1 cellular context compared by ENCODE assay signal in genomic region chr17:63150994-63151464, GRCh38.
A peak's percentile ranks its signal among the peaks of the same experiment; 100 is the strongest.
TF ChIP-seq lines count a peak whose summit lies in the region.

No MANE protein-coding gene starts in this region.

TF ChIP-seq in HEK293, 187 proteins besides CTCF, POLR2A, EP300 and RAD21 (continued from another document):
- TF ChIP-seq ZSCAN4 (tag by site-specific recombination; IDR thresholded peaks at IDR 0.05) = peak; percentile 71
- peak; percentile 65 for TF ChIP-seq ZNF335 (tag by site-specific recombination; conservative IDR thresholded peaks at IDR 0.05)
- peak; percentile 44; the same call in 1 of the 2 replicates for TF ChIP-seq KLF8 (tag by site-specific recombination; IDR thresholded peaks at IDR 0.05)
- peak; percentile 83 for TF ChIP-seq ZNF366 (tag by site-specific recombination; conservative IDR thresholded peaks at IDR 0.05)
- peak; percentile 56; the same call in 1 of the 2 replicates for TF ChIP-seq PRDM10 (tag by site-specific recombination; IDR thresholded peaks at IDR 0.05)
- TF ChIP-seq AEBP2 (tag by site-specific recombination; IDR thresholded peaks at IDR 0.05; ENCODE audit: borderline replicate concordance) = no peak
- TF ChIP-seq ZFHX2 (tag by site-specific recombination; conservative IDR thresholded peaks at IDR 0.05) = no peak
- TF ChIP-seq PRDM1 (tag by site-specific recombination; IDR thresholded peaks at IDR 0.05) = peak; percentile 99
- TF ChIP-seq ZNF580 (tag by site-specific recombination; IDR thresholded peaks at IDR 0.05) = peak; percentile 48; the same call in 1 of the 2 replicates
- TF ChIP-seq ZNF596 (tag by site-specific recombination; IDR thresholded peaks at IDR 0.05) = peak; percentile 50; the same call in 1 of the 2 replicates
- TF ChIP-seq ZNF391 (tag by site-specific recombination; IDR thresholded peaks at IDR 0.05; ENCODE audit: borderline replicate concordance, low read depth) = peak; percentile 70; the same call in 1 of the 2 replicates
- TF ChIP-seq IKZF3 (tag by site-specific recombination; IDR thresholded peaks at IDR 0.05) = no peak
- TF ChIP-seq ZNF561 (tag by site-specific recombination; IDR thresholded peaks at IDR 0.05; ENCODE audit: borderline replicate concordance) = no peak
- TF ChIP-seq ZNF112 (tag by site-specific recombination; IDR thresholded peaks at IDR 0.05) = no peak
- peak; percentile 24; the same call in 1 of the 2 replicates for TF ChIP-seq FEZF1 (tag by site-specific recombination; IDR thresholded peaks at IDR 0.05)
- TF ChIP-seq ZFP37 (tag by site-specific recombination; IDR thresholded peaks at IDR 0.05) = no peak
- peak; percentile 93 for TF ChIP-seq ZNF362 (tag by site-specific recombination; IDR thresholded peaks at IDR 0.05)
- TF ChIP-seq SCRT1 (tag by site-specific recombination; IDR thresholded peaks at IDR 0.05; ENCODE audit: borderline replicate concordance) = peak; percentile 90
- TF ChIP-seq ZNF350 (tag by site-specific recombination; IDR thresholded peaks at IDR 0.05) = no peak
- no peak for TF ChIP-seq RBAK (tag by site-specific recombination; IDR thresholded peaks at IDR 0.05)
- TF ChIP-seq ZEB2 (tag by site-specific recombination; IDR thresholded peaks at IDR 0.05) = peak; percentile 49; the same call in 1 of the 2 replicates
- no peak for TF ChIP-seq ZNF449 (tag by site-specific recombination; IDR thresholded peaks at IDR 0.05)
- TF ChIP-seq ZNF664 (tag by site-specific recombination; IDR thresholded peaks at IDR 0.05) = peak; percentile 58; the same call in 1 of the 2 replicates
- peak; percentile 93 for TF ChIP-seq SCRT2 (tag by site-specific recombination; IDR thresholded peaks at IDR 0.05)
- peak; percentile 94 for TF ChIP-seq ZBTB17 (tag by site-specific recombination; IDR thresholded peaks at IDR 0.05)
- no peak for TF ChIP-seq ZFP69B (tag by site-specific recombination; IDR thresholded peaks at IDR 0.05)
- TF ChIP-seq YY2 (tag by site-specific recombination; IDR thresholded peaks at IDR 0.05) = no peak
- TF ChIP-seq SALL2 (tag by site-specific recombination; IDR thresholded peaks at IDR 0.05; ENCODE audit: borderline replicate concordance) = no peak
- 0 out of 2 replicates have a peak, but pooled peaks have one; percentile 21 for TF ChIP-seq ZBTB44 (tag by site-specific recombination; IDR thresholded peaks at IDR 0.05)
- peak; percentile 48; the same call in 1 of the 2 replicates for TF ChIP-seq ZNF629 (tag by site-specific recombination; IDR thresholded peaks at IDR 0.05)
- no peak for TF ChIP-seq ZNF155 (tag by site-specific recombination; IDR thresholded peaks at IDR 0.05)
- peak; percentile 90 for TF ChIP-seq ZNF600 (tag by site-specific recombination; IDR thresholded peaks at IDR 0.05)
- TF ChIP-seq MZF1 (tag by site-specific recombination; IDR thresholded peaks at IDR 0.05; ENCODE audit: borderline replicate concordance) = peak; percentile 49; the same call in 1 of the 2 replicates
- no peak; the same call in 1 of the 2 replicates for TF ChIP-seq PRDM4 (tag by site-specific recombination; IDR thresholded peaks at IDR 0.05)
- TF ChIP-seq ZNF174 (tag by site-specific recombination; IDR thresholded peaks at IDR 0.05) = no peak
- TF ChIP-seq BCL11A (tag by site-specific recombination; IDR thresholded peaks at IDR 0.05; ENCODE audit: low read depth) = peak; percentile 67; the same call in 1 of the 2 replicates
- peak; percentile 33; the same call in 1 of the 2 replicates for TF ChIP-seq SP7 (tag by site-specific recombination; IDR thresholded peaks at IDR 0.05)
- peak; percentile 37; the same call in 1 of the 2 replicates for TF ChIP-seq ZBTB20 (tag by site-specific recombination; IDR thresholded peaks at IDR 0.05)
